In genomic region chr11:58391879-58392278, GRCh38 we compare ENCODE assay signal across 28 cellular contexts. TPM values are rescaled to one million over a fixed set of nuclear protein-coding genes. Genes with fewer than 3 reads are reported as not detected.
DNase-seq lines count a peak whose midpoint lies in the region; ATAC-seq lines count a peak whose summit lies in the region.
"Had no signal": no experiment of that assay in that cellular context is flagged by ENCODE, and none has a peak within 500 bp of the region (broad histone marks: within the 10 kb centered on the region; RNA-seq: fewer than 3 reads in every experiment).

No MANE protein-coding gene starts in this region.

- H3K4me1 Mint-ChIP-seq in activated CD4-positive, alpha-beta T cell treated with anti-CD3 and anti-CD28 coated beads for 36 hours, result peaks cover 11% of the 10 kb centered on the region
- H3K4me1 Mint-ChIP-seq in stimulated activated effector memory CD8-positive, alpha-beta T cell treated with anti-CD3 and anti-CD28 coated beads, Interleukin-12 subunit alpha, Interleukin-12 subunit beta, amount 100 ng/mL, for 72 hours, result no peaks in the 10 kb centered on the region
- H3K4me1 Mint-ChIP-seq: brain had no signal

- intact Hi-C loops in activated CD4-positive, alpha-beta T cell treated with anti-CD3 and anti-CD28 coated beads for 36 hours (cut with DNase I, micrococcal nuclease), result loop anchor here in 1 of 2 experiments (2.0 to 5.0 kb wide), 2 partner anchors 115 to 133 kb away; partner anchors contain the start of gene OR5B21

- H3K27me3 ChIP-seq in SJSA1 (replicated peaks), result no peaks in the 10 kb centered on the region
- H3K27me3 ChIP-seq: BLaER1 treated with 17β-estradiol and CSF1 and Interleukin-3, amounts not matched to agents 10 nM and 100 nM; heart right ventricle; tibial artery had no signal

- CTCF ChIA-PET in activated CD4-positive, alpha-beta T cell treated with anti-CD3 and anti-CD28 coated beads for 36 hours (lab: Charles Lee), result no interaction called here

- H3K4me3 Mint-ChIP-seq in activated CD4-positive, alpha-beta T cell treated with anti-CD3 and anti-CD28 coated beads for 36 hours, result no peak overlapping the region
- no peak overlapping the region for H3K4me3 Mint-ChIP-seq in stimulated activated effector memory CD8-positive, alpha-beta T cell treated with anti-CD3 and anti-CD28 coated beads, Interleukin-12 subunit alpha, Interleukin-12 subunit beta, amount 100 ng/mL, for 72 hours
- H3K4me3 Mint-ChIP-seq: activated CD8-positive, alpha-beta T cell treated with anti-CD3 and anti-CD28 coated beads, Interleukin-2, amount 10 ng/mL, durations not matched to agents 7 days and 5 days; brain; naive B cell; stimulated activated naive CD8-positive, alpha-beta T cell treated with anti-CD3 and anti-CD28 coated beads, Interleukin-15, Interleukin-2, amounts not matched to agents 100 ng/mL and 50 ng/mL, for 24 hours had no signal

- H3K4me3 ChIP-seq in SJSA1, result no peak overlapping the region
- H3K4me3 ChIP-seq: BLaER1 treated with 17β-estradiol and CSF1 and Interleukin-3, amounts not matched to agents 10 nM and 100 nM; heart right ventricle; tibial artery had no signal

- H3K27ac Mint-ChIP-seq in activated CD4-positive, alpha-beta T cell treated with anti-CD3 and anti-CD28 coated beads for 36 hours, result peak overlapping the region; percentile 47
- H3K27ac Mint-ChIP-seq in stimulated activated effector memory CD8-positive, alpha-beta T cell treated with anti-CD3 and anti-CD28 coated beads, Interleukin-12 subunit alpha, Interleukin-12 subunit beta, amount 100 ng/mL, for 72 hours, result no peak overlapping the region
- H3K27ac Mint-ChIP-seq: activated CD8-positive, alpha-beta T cell treated with anti-CD3 and anti-CD28 coated beads, Interleukin-2, amount 10 ng/mL, durations not matched to agents 7 days and 5 days; brain; naive B cell; stimulated activated naive CD8-positive, alpha-beta T cell treated with anti-CD3 and anti-CD28 coated beads, Interleukin-15, Interleukin-2, amounts not matched to agents 100 ng/mL and 50 ng/mL, for 24 hours had no signal

- POLR2A ChIA-PET in activated CD4-positive, alpha-beta T cell treated with anti-CD3 and anti-CD28 coated beads for 36 hours (lab: Charles Lee), result no interaction called here

- peaks cover 5% of the 10 kb centered on the region for H3K9me3 Mint-ChIP-seq in activated CD4-positive, alpha-beta T cell treated with anti-CD3 and anti-CD28 coated beads for 36 hours (ENCODE audit: low read depth)
- H3K9me3 Mint-ChIP-seq in stimulated activated effector memory CD8-positive, alpha-beta T cell treated with anti-CD3 and anti-CD28 coated beads, Interleukin-12 subunit alpha, Interleukin-12 subunit beta, amount 100 ng/mL, for 72 hours, result no peaks in the 10 kb centered on the region

- H3K4me1 ChIP-seq in SJSA1 (replicated peaks), result peaks cover 54% of the 10 kb centered on the region
- H3K4me1 ChIP-seq: BLaER1 treated with 17β-estradiol and CSF1 and Interleukin-3, amounts not matched to agents 10 nM and 100 nM; tibial artery had no signal

- peak; percentile 68 for ATAC-seq in activated CD4-positive, alpha-beta T cell treated with anti-CD3 and anti-CD28 coated beads for 36 hours
- ATAC-seq in stimulated activated effector memory CD8-positive, alpha-beta T cell treated with anti-CD3 and anti-CD28 coated beads, Interleukin-12 subunit alpha, Interleukin-12 subunit beta, amount 100 ng/mL, for 72 hours, result peak; percentile 76
- no peak for ATAC-seq in GM18868 (IDR thresholded peaks at IDR 0.05; ENCODE audit: unreplicated experiment)
- ATAC-seq: activated CD8-positive, alpha-beta T cell treated with anti-CD3 and anti-CD28 coated beads, Interleukin-2, amount 10 ng/mL, durations not matched to agents 7 days and 5 days; heart right ventricle; left lobe of liver had no signal

- peaks cover 4% of the 10 kb centered on the region; the same call in 1 of the 2 replicates for H3K9me3 ChIP-seq in SJSA1 (replicated peaks)
- H3K9me3 ChIP-seq: tibial artery had no signal

- H3K36me3 ChIP-seq in SJSA1, result no peaks in the 10 kb centered on the region; the same call in 1 of the 2 replicates
- H3K36me3 ChIP-seq: BLaER1 treated with 17β-estradiol and CSF1 and Interleukin-3, amounts not matched to agents 10 nM and 100 nM; heart right ventricle; tibial artery had no signal

- DNase-seq in activated CD4-positive, alpha-beta T cell treated with anti-CD3 and anti-CD28 coated beads for 36 hours, result no peak
- DNase-seq in activated CD4-positive, alpha-beta T cell treated with anti-CD3 and anti-CD28 coated beads for 4 hours, result no peak
- DNase-seq in SJSA1 (ENCODE audit: low read depth in 1 of 2, low spot score in 2 of 2) (peak in 1 of 2 experiments; percentile 56), fibroblast of gingiva (ENCODE audit: low read depth) (peak; percentile 15), DMS114 treated with DMSO at 0.1 percent for 48 hours (lab: John Stamatoyannopoulos, UW; ENCODE audit: unreplicated experiment) (no peak)
- no peak for DNase-seq in stimulated activated effector memory CD8-positive, alpha-beta T cell treated with anti-CD3 and anti-CD28 coated beads, Interleukin-12 subunit alpha, Interleukin-12 subunit beta, amount 100 ng/mL, for 72 hours (ENCODE audit: low spot score in 2 of 2)
- no peak for DNase-seq in stimulated activated CD4-positive, alpha-beta T cell treated with anti-CD3 and anti-CD28 coated beads, Interleukin-4, amount 100 ng/mL, for 4 hours
- DNase-seq: activated CD8-positive, alpha-beta T cell treated with anti-CD3 and anti-CD28 coated beads, Interleukin-2, amount 10 ng/mL, durations not matched to agents 7 days and 5 days; activated naive CD4-positive, alpha-beta T cell treated with anti-CD3 and anti-CD28 coated beads, Interleukin-2, amount 50 U/mL, for 16 hours; Caco-2; effector CD4-positive, alpha-beta T cell; heart right ventricle; naive B cell; NCI-H1417 treated with DMSO at 0.1 percent for 48 hours; NCI-H69; occipital lobe; stimulated activated CD4-positive, alpha-beta T cell treated with anti-CD3 and anti-CD28 coated beads, Interleukin-4, amount 100 ng/mL, for 1 hour; tibial artery had no signal

- peaks cover 3% of the 10 kb centered on the region for H3K27me3 Mint-ChIP-seq in activated CD4-positive, alpha-beta T cell treated with anti-CD3 and anti-CD28 coated beads for 36 hours

- peaks cover 4% of the 10 kb centered on the region for H3K36me3 Mint-ChIP-seq in activated CD4-positive, alpha-beta T cell treated with anti-CD3 and anti-CD28 coated beads for 36 hours (ENCODE audit: low read depth)
- H3K36me3 Mint-ChIP-seq in stimulated activated effector memory CD8-positive, alpha-beta T cell treated with anti-CD3 and anti-CD28 coated beads, Interleukin-12 subunit alpha, Interleukin-12 subunit beta, amount 100 ng/mL, for 72 hours, result no peaks in the 10 kb centered on the region
- H3K36me3 Mint-ChIP-seq: brain had no signal

- peak overlapping the region; percentile 87 for H3K27ac ChIP-seq in SJSA1
- H3K27ac ChIP-seq: BLaER1 treated with 17β-estradiol and CSF1 and Interleukin-3, amounts not matched to agents 10 nM and 100 nM; heart right ventricle; tibial artery had no signal

RNA-seq across cellular contexts. Expression of gene OR5B3, which starts 14.8 kb away (rescaled TPM):
- not detected for total RNA-seq in activated CD4-positive, alpha-beta T cell treated with anti-CD3 and anti-CD28 coated beads for 36 hours
- not detected in 2 replicates for total RNA-seq in SJSA1 (2014; rRNA removed; shearing (Covaris generic))
- total RNA-seq: A172; activated CD8-positive, alpha-beta T cell treated with anti-CD3 and anti-CD28 coated beads, Interleukin-2, amount 10 ng/mL, durations not matched to agents 7 days and 5 days; Caco-2; Daoy; H1; heart right ventricle; left lobe of liver; mesenteric fat pad; occipital lobe; renal cortical epithelial cell had no signal

RNA-seq across cellular contexts. Expression of gene OR5B17, which starts 33.0 kb away (rescaled TPM):
- not detected for total RNA-seq in activated CD4-positive, alpha-beta T cell treated with anti-CD3 and anti-CD28 coated beads for 36 hours
- total RNA-seq in SJSA1 (2014; rRNA removed; shearing (Covaris generic)), result not detected in 2 replicates
- total RNA-seq: A172; activated CD8-positive, alpha-beta T cell treated with anti-CD3 and anti-CD28 coated beads, Interleukin-2, amount 10 ng/mL, durations not matched to agents 7 days and 5 days; Caco-2; Daoy; H1; heart right ventricle; left lobe of liver; mesenteric fat pad; occipital lobe; renal cortical epithelial cell had no signal

RNA-seq across cellular contexts. Expression of gene OR5B2, which starts 36.0 kb away (rescaled TPM):
- not detected for total RNA-seq in activated CD4-positive, alpha-beta T cell treated with anti-CD3 and anti-CD28 coated beads for 36 hours
- not detected in 2 replicates for total RNA-seq in SJSA1 (2014; rRNA removed; shearing (Covaris generic))
- total RNA-seq: A172; activated CD8-positive, alpha-beta T cell treated with anti-CD3 and anti-CD28 coated beads, Interleukin-2, amount 10 ng/mL, durations not matched to agents 7 days and 5 days; Caco-2; Daoy; H1; heart right ventricle; left lobe of liver; mesenteric fat pad; occipital lobe; renal cortical epithelial cell had no signal

RNA-seq across cellular contexts. Expression of gene OR5B12, which starts 50.2 kb away (rescaled TPM):
- total RNA-seq in activated CD4-positive, alpha-beta T cell treated with anti-CD3 and anti-CD28 coated beads for 36 hours, result not detected
- total RNA-seq in SJSA1 (2014; rRNA removed; shearing (Covaris generic)), result not detected in 2 replicates
- total RNA-seq: A172; activated CD8-positive, alpha-beta T cell treated with anti-CD3 and anti-CD28 coated beads, Interleukin-2, amount 10 ng/mL, durations not matched to agents 7 days and 5 days; Caco-2; Daoy; H1; heart right ventricle; left lobe of liver; mesenteric fat pad; occipital lobe; renal cortical epithelial cell had no signal
